In the genomic region with DNA sequence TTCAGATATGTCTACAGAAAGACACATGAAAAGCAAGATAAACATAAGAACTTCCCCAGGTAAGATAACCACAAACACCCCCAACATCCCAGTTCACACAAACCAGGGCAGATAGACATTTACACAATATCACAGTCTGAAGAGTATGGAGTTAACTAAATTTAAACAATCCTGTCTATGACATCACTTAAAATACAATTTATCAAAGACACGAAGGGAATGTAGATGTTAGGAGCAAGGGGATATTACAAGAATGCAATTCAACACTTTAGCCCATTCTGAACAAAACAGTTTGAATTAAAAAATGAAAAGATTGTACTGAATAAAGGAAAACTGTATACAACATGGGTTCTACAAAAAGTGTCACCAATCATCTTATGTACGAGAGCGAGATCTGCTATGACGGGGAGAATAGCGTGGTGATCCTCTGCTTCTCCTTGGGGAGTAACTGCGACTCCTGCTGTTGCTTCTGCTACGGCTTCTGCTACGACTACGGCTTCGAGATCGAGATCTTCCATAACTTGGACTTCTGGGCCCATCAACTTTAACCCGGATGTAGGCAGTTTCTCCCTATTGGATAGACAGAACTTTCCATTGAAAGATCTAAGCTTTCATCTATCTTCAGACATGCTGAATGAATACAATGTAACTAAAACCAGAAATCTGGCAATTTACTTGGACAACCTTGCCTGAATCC, we compare ENCODE assay signal across 8 cellular contexts. TPM values are rescaled to one million over a fixed set of nuclear protein-coding genes. Genes with fewer than 3 reads are reported as not detected.
DNase-seq lines count a peak whose midpoint lies in the region; ATAC-seq and TF ChIP-seq lines count a peak whose summit lies in the region.

No MANE protein-coding gene starts in this region.

- H3K4me3 ChIP-seq in heart right ventricle, result peak overlapping the region in 9 of 10 donors; percentile 65 to 98 (median 79)
- peak overlapping the region; percentile 69 to 100 (median 70) for H3K4me3 ChIP-seq in liver (ENCODE audit: low read depth in 1 of 3, low read length in 3 of 3)
- H3K4me3 ChIP-seq in vagina, result peak overlapping the region; percentile 85 to 86

- H3K27ac ChIP-seq in heart right ventricle, result peak overlapping the region in 1 of 10 donors; percentile 97
- H3K27ac ChIP-seq in liver (ENCODE audit: low read depth in 1 of 2, low read length in 2 of 2), result peak overlapping the region; percentile 15 to 94
- no peak overlapping the region for H3K27ac ChIP-seq in vagina

- H3K36me3 Mint-ChIP-seq in activated T-helper 17 cell treated with anti-CD3 and anti-CD28 coated beads, Interleukin-2, amount 50 U/mL, for 72 hours (ENCODE audit: low read depth), result peaks cover 81% of the 10 kb centered on the region

- H3K4me3 Mint-ChIP-seq in activated T-helper 17 cell treated with anti-CD3 and anti-CD28 coated beads, Interleukin-2, amount 50 U/mL, for 72 hours, result peak overlapping the region; percentile 100

- H3K36me3 ChIP-seq in heart right ventricle (peaks cover 0 to 59% (median 27%) of the 10 kb centered on the region in 9 donors), liver (ENCODE audit: control insufficient read depth in 4 of 4, insufficient read depth in 3 of 4, low read depth in 1 of 4, low read length in 3 of 4) (peaks cover 6 to 36% (median 30%) of the 10 kb centered on the region in 4 donors), vagina (peaks cover 0 to 42% of the 10 kb centered on the region in 2 donors)

- H3K27me3 ChIP-seq in heart right ventricle, result no peaks in the 10 kb centered on the region
- H3K27me3 ChIP-seq in liver (ENCODE audit: control insufficient read depth in 4 of 4, insufficient read depth in 4 of 4, low read length in 3 of 4), result no peaks in the 10 kb centered on the region
- H3K27me3 ChIP-seq in vagina, result no peaks in the 10 kb centered on the region

- TF ChIP-seq CTCF in heart right ventricle (IDR thresholded peaks at IDR 0.05), result no peak
- no peak for TF ChIP-seq CTCF in liver (IDR thresholded peaks at IDR 0.05; ENCODE audit: low read depth, low read length, missing input control)
- no peak for TF ChIP-seq CTCF in vagina (IDR thresholded peaks at IDR 0.05)

- no peak for TF ChIP-seq POLR2A in vagina (IDR thresholded peaks at IDR 0.05)

- ATAC-seq in heart right ventricle (no peak), HG03280 (IDR thresholded peaks at IDR 0.05; ENCODE audit: unreplicated experiment) (no peak)
- no peak for ATAC-seq in activated T-helper 17 cell treated with anti-CD3 and anti-CD28 coated beads, Interleukin-2, amount 50 U/mL, for 72 hours (replicated peaks)

- H3K4me1 Mint-ChIP-seq in activated T-helper 17 cell treated with anti-CD3 and anti-CD28 coated beads, Interleukin-2, amount 50 U/mL, for 72 hours, result peaks cover 34% of the 10 kb centered on the region

- H3K9me3 Mint-ChIP-seq in activated T-helper 17 cell treated with anti-CD3 and anti-CD28 coated beads, Interleukin-2, amount 50 U/mL, for 72 hours, result no peaks in the 10 kb centered on the region

- peaks cover 17 to 68% (median 54%) of the 10 kb centered on the region in 9 donors for H3K4me1 ChIP-seq in heart right ventricle
- H3K4me1 ChIP-seq in liver (ENCODE audit: control insufficient read depth in 4 of 4, insufficient read depth in 4 of 4, low read length in 3 of 4), result peaks cover 3 to 32% (median 30%) of the 10 kb centered on the region in 4 donors
- H3K4me1 ChIP-seq in vagina, result peaks cover 52% of the 10 kb centered on the region

- H3K9ac ChIP-seq in liver (ENCODE audit: low read depth in 1 of 2, low read length in 2 of 2), result peak overlapping the region; percentile 4 to 81

- no peak for TF ChIP-seq RAD21 in liver (IDR thresholded peaks at IDR 0.05)

- 25 to 33% methylated on average over 12 of the region's 12 CpGs for WGBS in heart right ventricle, 2 donors
- 63% methylated on average over 12 of the region's 12 CpGs for WGBS in liver

- intact Hi-C loops in heart right ventricle (cut with DNase I) (loop anchor here in 7 of 10 donors (5.0 to 10.0 kb wide), 4 partner anchors 77 to 110 kb away; a partner anchor contains a TSS), cardiac septum (cut with DNase I) (no loop called here), vagina (cut with DNase I) (loop anchor here (5.0 kb wide), 1 partner anchor 82 kb away; no protein-coding TSS in a partner anchor)

- H3K9me3 ChIP-seq in heart right ventricle (no peaks in the 10 kb centered on the region), liver (ENCODE audit: control insufficient read depth in 4 of 4, low read length in 3 of 4) (no peaks in the 10 kb centered on the region), vagina (no peaks in the 10 kb centered on the region)

- H3K27ac Mint-ChIP-seq in activated T-helper 17 cell treated with anti-CD3 and anti-CD28 coated beads, Interleukin-2, amount 50 U/mL, for 72 hours, result peak overlapping the region; percentile 100

- no peaks in the 10 kb centered on the region for H3K27me3 Mint-ChIP-seq in activated T-helper 17 cell treated with anti-CD3 and anti-CD28 coated beads, Interleukin-2, amount 50 U/mL, for 72 hours

- DNase-seq in heart right ventricle (no peak), cardiac septum (ENCODE audit: low spot score) (no peak), vagina (ENCODE audit: extremely low spot score in 2 of 2) (no peak), middle frontal gyrus (ENCODE audit: extremely low spot score, low spot score) (no peak), NCI-H1436 treated with DMSO at 0.1 percent for 48 hours (lab: John Stamatoyannopoulos, UW) (no peak)

TF ChIP-seq in liver, 16 proteins besides CTCF, POLR2A, EP300 and RAD21:
- no peak for TF ChIP-seq JUND (IDR thresholded peaks at IDR 0.05)
- TF ChIP-seq, protein P1, sequence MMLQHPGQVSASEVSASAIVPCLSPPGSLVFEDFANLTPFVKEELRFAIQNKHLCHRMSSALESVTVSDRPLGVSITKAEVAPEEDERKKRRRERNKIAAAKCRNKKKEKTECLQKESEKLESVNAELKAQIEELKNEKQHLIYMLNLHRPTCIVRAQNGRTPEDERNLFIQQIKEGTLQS (IDR thresholded peaks at IDR 0.05), result no peak
TF ChIP-seq in liver: peak in this region for 0.

RNA-seq across cellular contexts. Expression of a gene that starts 1.9 kb away (rescaled TPM):
- total RNA-seq in heart right ventricle (100 to 1,000 TPM in 3 of 10 donors, 10 to 100 TPM in 7; 79.8 to 130 (median 94.7) TPM), cardiac septum (105 TPM), liver (100 to 1,000 TPM; 162 to 201 TPM), vagina (155 TPM)
- polyA plus RNA-seq in heart right ventricle (10 to 100 TPM; 70.3 to 76.3 TPM), liver (10 to 100 TPM; 52.3 to 65.4 TPM)
- 100 to 1,000 TPM; 276 to 391 TPM for total RNA-seq in activated T-helper 17 cell treated with anti-CD3 and anti-CD28 coated beads, Interleukin-2, amount 50 U/mL, for 72 hours

RNA-seq across cellular contexts. Expression of a gene that starts 17.1 kb away (rescaled TPM):
- 10 to 100 TPM; 56.2 to 81.2 (median 61.5) TPM for total RNA-seq in heart right ventricle
- polyA plus RNA-seq in heart right ventricle, result 10 to 100 TPM; 17.5 to 21.7 TPM
- total RNA-seq in cardiac septum, result 55.3 TPM
- 10 to 100 TPM; 21.4 to 29.6 TPM for total RNA-seq in activated T-helper 17 cell treated with anti-CD3 and anti-CD28 coated beads, Interleukin-2, amount 50 U/mL, for 72 hours
- total RNA-seq in liver, result 10 to 100 TPM; 14.6 to 26.2 TPM
- 1 to 10 TPM; 7.9 to 8.2 TPM for polyA plus RNA-seq in liver
- total RNA-seq in vagina, result 86.2 TPM

RNA-seq across cellular contexts. Expression of a gene that starts 50.0 kb away (rescaled TPM):
- total RNA-seq in heart right ventricle (10 to 100 TPM; 38.3 to 65.0 (median 47.2) TPM), cardiac septum (46.6 TPM), liver (1 to 10 TPM; 2.6 to 3.2 TPM), vagina (28.7 TPM)
- polyA plus RNA-seq in heart right ventricle (10 to 100 TPM; 26.9 to 33.1 TPM), liver (1 to 10 TPM; 3.6 to 4.9 TPM)
- under 1 TPM; 0.15 to 0.56 TPM for total RNA-seq in activated T-helper 17 cell treated with anti-CD3 and anti-CD28 coated beads, Interleukin-2, amount 50 U/mL, for 72 hours
